Comparison of ENCODE assay signal across 1 cellular context in the genomic region with DNA sequence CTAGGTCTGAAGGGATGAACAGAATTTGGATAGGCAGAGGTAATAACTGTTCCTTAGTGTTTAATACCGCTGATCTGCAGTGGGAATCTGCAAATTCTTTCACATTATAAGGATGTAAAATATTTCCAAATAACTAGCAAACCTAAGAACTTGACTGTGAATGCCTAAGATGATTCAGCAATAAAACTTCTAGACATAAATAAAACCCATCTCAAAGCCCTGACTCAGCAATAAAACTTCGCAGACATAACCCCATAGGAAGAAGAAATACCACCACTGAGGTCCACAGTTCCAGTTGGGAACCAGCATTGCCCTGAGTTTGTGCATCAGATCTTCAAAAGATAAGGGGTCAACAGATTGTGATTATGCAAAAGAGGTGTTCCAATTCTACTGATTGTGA.
TF ChIP-seq lines count a peak whose summit lies in the region.

No MANE protein-coding gene starts in this region.

TF ChIP-seq in H1, 55 proteins besides CTCF, POLR2A, EP300 and RAD21:
- TF ChIP-seq, protein P1, sequence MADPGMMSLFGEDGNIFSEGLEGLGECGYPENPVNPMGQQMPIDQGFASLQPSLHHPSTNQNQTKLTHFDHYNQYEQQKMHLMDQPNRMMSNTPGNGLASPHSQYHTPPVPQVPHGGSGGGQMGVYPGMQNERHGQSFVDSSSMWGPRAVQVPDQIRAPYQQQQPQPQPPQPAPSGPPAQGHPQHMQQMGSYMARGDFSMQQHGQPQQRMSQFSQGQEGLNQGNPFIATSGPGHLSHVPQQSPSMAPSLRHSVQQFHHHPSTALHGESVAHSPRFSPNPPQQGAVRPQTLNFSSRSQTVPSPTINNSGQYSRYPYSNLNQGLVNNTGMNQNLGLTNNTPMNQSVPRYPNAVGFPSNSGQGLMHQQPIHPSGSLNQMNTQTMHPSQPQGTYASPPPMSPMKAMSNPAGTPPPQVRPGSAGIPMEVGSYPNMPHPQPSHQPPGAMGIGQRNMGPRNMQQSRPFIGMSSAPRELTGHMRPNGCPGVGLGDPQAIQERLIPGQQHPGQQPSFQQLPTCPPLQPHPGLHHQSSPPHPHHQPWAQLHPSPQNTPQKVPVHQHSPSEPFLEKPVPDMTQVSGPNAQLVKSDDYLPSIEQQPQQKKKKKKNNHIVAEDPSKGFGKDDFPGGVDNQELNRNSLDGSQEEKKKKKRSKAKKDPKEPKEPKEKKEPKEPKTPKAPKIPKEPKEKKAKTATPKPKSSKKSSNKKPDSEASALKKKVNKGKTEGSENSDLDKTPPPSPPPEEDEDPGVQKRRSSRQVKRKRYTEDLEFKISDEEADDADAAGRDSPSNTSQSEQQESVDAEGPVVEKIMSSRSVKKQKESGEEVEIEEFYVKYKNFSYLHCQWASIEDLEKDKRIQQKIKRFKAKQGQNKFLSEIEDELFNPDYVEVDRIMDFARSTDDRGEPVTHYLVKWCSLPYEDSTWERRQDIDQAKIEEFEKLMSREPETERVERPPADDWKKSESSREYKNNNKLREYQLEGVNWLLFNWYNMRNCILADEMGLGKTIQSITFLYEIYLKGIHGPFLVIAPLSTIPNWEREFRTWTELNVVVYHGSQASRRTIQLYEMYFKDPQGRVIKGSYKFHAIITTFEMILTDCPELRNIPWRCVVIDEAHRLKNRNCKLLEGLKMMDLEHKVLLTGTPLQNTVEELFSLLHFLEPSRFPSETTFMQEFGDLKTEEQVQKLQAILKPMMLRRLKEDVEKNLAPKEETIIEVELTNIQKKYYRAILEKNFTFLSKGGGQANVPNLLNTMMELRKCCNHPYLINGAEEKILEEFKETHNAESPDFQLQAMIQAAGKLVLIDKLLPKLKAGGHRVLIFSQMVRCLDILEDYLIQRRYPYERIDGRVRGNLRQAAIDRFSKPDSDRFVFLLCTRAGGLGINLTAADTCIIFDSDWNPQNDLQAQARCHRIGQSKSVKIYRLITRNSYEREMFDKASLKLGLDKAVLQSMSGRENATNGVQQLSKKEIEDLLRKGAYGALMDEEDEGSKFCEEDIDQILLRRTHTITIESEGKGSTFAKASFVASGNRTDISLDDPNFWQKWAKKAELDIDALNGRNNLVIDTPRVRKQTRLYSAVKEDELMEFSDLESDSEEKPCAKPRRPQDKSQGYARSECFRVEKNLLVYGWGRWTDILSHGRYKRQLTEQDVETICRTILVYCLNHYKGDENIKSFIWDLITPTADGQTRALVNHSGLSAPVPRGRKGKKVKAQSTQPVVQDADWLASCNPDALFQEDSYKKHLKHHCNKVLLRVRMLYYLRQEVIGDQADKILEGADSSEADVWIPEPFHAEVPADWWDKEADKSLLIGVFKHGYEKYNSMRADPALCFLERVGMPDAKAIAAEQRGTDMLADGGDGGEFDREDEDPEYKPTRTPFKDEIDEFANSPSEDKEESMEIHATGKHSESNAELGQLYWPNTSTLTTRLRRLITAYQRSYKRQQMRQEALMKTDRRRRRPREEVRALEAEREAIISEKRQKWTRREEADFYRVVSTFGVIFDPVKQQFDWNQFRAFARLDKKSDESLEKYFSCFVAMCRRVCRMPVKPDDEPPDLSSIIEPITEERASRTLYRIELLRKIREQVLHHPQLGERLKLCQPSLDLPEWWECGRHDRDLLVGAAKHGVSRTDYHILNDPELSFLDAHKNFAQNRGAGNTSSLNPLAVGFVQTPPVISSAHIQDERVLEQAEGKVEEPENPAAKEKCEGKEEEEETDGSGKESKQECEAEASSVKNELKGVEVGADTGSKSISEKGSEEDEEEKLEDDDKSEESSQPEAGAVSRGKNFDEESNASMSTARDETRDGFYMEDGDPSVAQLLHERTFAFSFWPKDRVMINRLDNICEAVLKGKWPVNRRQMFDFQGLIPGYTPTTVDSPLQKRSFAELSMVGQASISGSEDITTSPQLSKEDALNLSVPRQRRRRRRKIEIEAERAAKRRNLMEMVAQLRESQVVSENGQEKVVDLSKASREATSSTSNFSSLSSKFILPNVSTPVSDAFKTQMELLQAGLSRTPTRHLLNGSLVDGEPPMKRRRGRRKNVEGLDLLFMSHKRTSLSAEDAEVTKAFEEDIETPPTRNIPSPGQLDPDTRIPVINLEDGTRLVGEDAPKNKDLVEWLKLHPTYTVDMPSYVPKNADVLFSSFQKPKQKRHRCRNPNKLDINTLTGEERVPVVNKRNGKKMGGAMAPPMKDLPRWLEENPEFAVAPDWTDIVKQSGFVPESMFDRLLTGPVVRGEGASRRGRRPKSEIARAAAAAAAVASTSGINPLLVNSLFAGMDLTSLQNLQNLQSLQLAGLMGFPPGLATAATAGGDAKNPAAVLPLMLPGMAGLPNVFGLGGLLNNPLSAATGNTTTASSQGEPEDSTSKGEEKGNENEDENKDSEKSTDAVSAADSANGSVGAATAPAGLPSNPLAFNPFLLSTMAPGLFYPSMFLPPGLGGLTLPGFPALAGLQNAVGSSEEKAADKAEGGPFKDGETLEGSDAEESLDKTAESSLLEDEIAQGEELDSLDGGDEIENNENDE (IDR thresholded peaks at IDR 0.05; ENCODE audit: insufficient replicate concordance, low read length), result no peak
- TF ChIP-seq MAFK (IDR thresholded peaks at IDR 0.05; ENCODE audit: low read depth, low read length), result peak; percentile 88
